24 cellular contexts compared by ENCODE assay signal in genomic region chr9:138046641-138047301, GRCh38.
DNase-seq lines count a peak whose midpoint lies in the region; TF ChIP-seq lines count a peak whose summit lies in the region.
"Had no signal": no experiment of that assay in that cellular context is flagged by ENCODE, and none has a peak within 500 bp of the region (broad histone marks: within the 10 kb centered on the region; RNA-seq: fewer than 3 reads in every experiment).

No MANE protein-coding gene starts in this region.

- no peak overlapping the region for H3K27ac ChIP-seq in Peyer's patch
- H3K27ac ChIP-seq in endodermal cell (ENCODE audit: low read depth, low read length), result no peak overlapping the region
- H3K27ac ChIP-seq in spleen, result no peak overlapping the region
- H3K27ac ChIP-seq: epithelial cell of prostate, lower lobe of right lung, ovary, SJCRH30 had no signal

- POLR2A ChIA-PET in MCF 10A (lab: Yijun Ruan, JAX), result no interaction called here

- no peaks in the 10 kb centered on the region for H3K9me3 ChIP-seq in Peyer's patch
- no peaks in the 10 kb centered on the region for H3K9me3 ChIP-seq in endodermal cell (ENCODE audit: control insufficient read depth, low read length)
- no peaks in the 10 kb centered on the region for H3K9me3 ChIP-seq in spleen
- H3K9me3 ChIP-seq: lower lobe of right lung, ovary, SJCRH30 had no signal

- no peaks in the 10 kb centered on the region for H3K9me3 Mint-ChIP-seq in CD14-positive monocyte
- H3K9me3 Mint-ChIP-seq in endodermal cell, result no peaks in the 10 kb centered on the region
- H3K9me3 Mint-ChIP-seq in MCF 10A (ENCODE audit: unreplicated experiment), result no peaks in the 10 kb centered on the region
- H3K9me3 Mint-ChIP-seq: activated CD8-positive, alpha-beta T cell treated with anti-CD3 and anti-CD28 coated beads for 36 hours; GM23338; nephron; T-cell had no signal

- H3K4me3 Mint-ChIP-seq in CD14-positive monocyte (no peak overlapping the region), endodermal cell (no peak overlapping the region), MCF 10A (ENCODE audit: unreplicated experiment) (no peak overlapping the region)
- H3K4me3 Mint-ChIP-seq: activated CD8-positive, alpha-beta T cell treated with anti-CD3 and anti-CD28 coated beads for 36 hours; GM23338; HFFc6; nephron; T-cell had no signal

- TF ChIP-seq CTCF in CD14-positive monocyte (IDR thresholded peaks at IDR 0.05), result no peak
- no peak for TF ChIP-seq CTCF in Peyer's patch (IDR thresholded peaks at IDR 0.05)
- no peak for TF ChIP-seq CTCF in endodermal cell (conservative IDR thresholded peaks at IDR 0.05)
- no peak for TF ChIP-seq CTCF in spleen (IDR thresholded peaks at IDR 0.05 in 8 of 11, conservative IDR thresholded peaks at IDR 0.05 in 3 of 11)
- no peak for TF ChIP-seq CTCF in MCF 10A (IDR thresholded peaks at IDR 0.05; ENCODE audit: unreplicated experiment)

- H3K4me1 ChIP-seq in Peyer's patch (no peaks in the 10 kb centered on the region), endodermal cell (ENCODE audit: control insufficient read depth, insufficient read depth, low read length) (no peaks in the 10 kb centered on the region), spleen (no peaks in the 10 kb centered on the region)
- H3K4me1 ChIP-seq: lower lobe of right lung, SJCRH30 had no signal

- TF ChIP-seq POLR2A in Peyer's patch (IDR thresholded peaks at IDR 0.05), result no peak
- no peak for TF ChIP-seq POLR2A in spleen (IDR thresholded peaks at IDR 0.05)

- no peaks in the 10 kb centered on the region for H3K4me1 Mint-ChIP-seq in CD14-positive monocyte
- peaks cover 17% of the 10 kb centered on the region for H3K4me1 Mint-ChIP-seq in endodermal cell
- no peaks in the 10 kb centered on the region for H3K4me1 Mint-ChIP-seq in MCF 10A (ENCODE audit: insufficient read depth, unreplicated experiment)
- H3K4me1 Mint-ChIP-seq: T-cell had no signal

- BruUV-seq in MCF 10A (replicated peaks; lab: Mats Ljungman, UMichigan), result no TSS peak

- H3K27me3 Mint-ChIP-seq in CD14-positive monocyte (ENCODE audit: low read depth in 3 of 3), result peaks cover 13 to 18% (median 15%) of the 10 kb centered on the region in 3 donors
- H3K27me3 Mint-ChIP-seq in endodermal cell (ENCODE audit: insufficient read depth), result no peaks in the 10 kb centered on the region
- H3K27me3 Mint-ChIP-seq in MCF 10A (ENCODE audit: insufficient read depth, unreplicated experiment), result peaks cover 57% of the 10 kb centered on the region

- H3K27ac Mint-ChIP-seq in CD14-positive monocyte (no peak overlapping the region), endodermal cell (no peak overlapping the region), MCF 10A (ENCODE audit: low read depth, unreplicated experiment) (no peak overlapping the region)
- H3K27ac Mint-ChIP-seq: activated CD8-positive, alpha-beta T cell treated with anti-CD3 and anti-CD28 coated beads for 36 hours; GM23338; HFFc6; T-cell had no signal

- CTCF ChIA-PET in MCF 10A (lab: Yijun Ruan, JAX), result no interaction called here

- WGBS in endodermal cell (ENCODE audit: insufficient coverage in 1 of 2, insufficient read length in 1 of 2), 2 experiments, result 90 to 94% methylated on average over 11 to 29 of the region's 29 CpGs
- 78 to 87% (median 82%) methylated on average over 18 to 29 of the region's 29 CpGs for WGBS in spleen, 5 donors

- intact Hi-C loops in CD14-positive monocyte (cut with micrococcal nuclease) (no loop called here), spleen (cut with DNase I; ENCODE audit: low total_unique reads) (no loop called here), MCF 10A (cut with micrococcal nuclease) (no loop called here)

- H3K4me3 ChIP-seq in Peyer's patch, result no peak overlapping the region
- H3K4me3 ChIP-seq in endodermal cell (ENCODE audit: low read length), result no peak overlapping the region
- no peak overlapping the region for H3K4me3 ChIP-seq in spleen
- H3K4me3 ChIP-seq: GM23338, lower lobe of right lung, ovary, SJCRH30 had no signal

- no peak overlapping the region for H3K9ac ChIP-seq in endodermal cell (ENCODE audit: extremely low read depth, low read length, poor library complexity, severe bottlenecking)

- peak; percentile 37 for DNase-seq in CD14-positive monocyte (ENCODE audit: low spot score)
- peak; percentile 11 to 42 (median 30) for DNase-seq in Peyer's patch
- DNase-seq in endodermal cell, result peak; percentile 47
- peak; percentile 60 for DNase-seq in spleen
- DNase-seq in MCF 10A (ENCODE audit: unreplicated experiment), result no peak
- DNase-seq in activated gamma-delta T cell (lab: John Stamatoyannopoulos, UW), result no peak
- no peak for DNase-seq in NCI-H2171 (lab: John Stamatoyannopoulos, UW)
- DNase-seq: activated CD8-positive, alpha-beta T cell treated with anti-CD3 and anti-CD28 coated beads for 36 hours; activated naive CD4-positive, alpha-beta T cell; activated T-cell treated with anti-CD3 and anti-CD28 coated beads, Interleukin-2, amount 50 U/mL, for 1 hour; Calu3; HFFc6; kidney; lower lobe of right lung; NCI-H1694; NCI-H524 treated with DMSO at 0.1 percent for 48 hours; retina; SJCRH30; stimulated activated CD4-positive, alpha-beta T cell treated with anti-CD3 and anti-CD28 coated beads, Interleukin-4, amount 100 ng/mL, for 1 hour; T-cell had no signal

- H3K36me3 Mint-ChIP-seq in CD14-positive monocyte (no peaks in the 10 kb centered on the region), endodermal cell (ENCODE audit: low read depth) (peaks cover 34% of the 10 kb centered on the region), MCF 10A (ENCODE audit: insufficient read depth, unreplicated experiment) (no peaks in the 10 kb centered on the region)
- H3K36me3 Mint-ChIP-seq: T-cell had no signal

- H3K36me3 ChIP-seq in Peyer's patch (no peaks in the 10 kb centered on the region), endodermal cell (ENCODE audit: control insufficient read depth, insufficient read depth, low read length) (no peaks in the 10 kb centered on the region), spleen (no peaks in the 10 kb centered on the region)
- H3K36me3 ChIP-seq: lower lobe of right lung, ovary, SJCRH30 had no signal

- H3K27me3 ChIP-seq in Peyer's patch, result no peaks in the 10 kb centered on the region
- H3K27me3 ChIP-seq in endodermal cell (ENCODE audit: control insufficient read depth, insufficient read depth, low read length, poor library complexity, severe bottlenecking), result no peaks in the 10 kb centered on the region
- peaks cover 0 to 63% (median 4%) of the 10 kb centered on the region in 7 donors for H3K27me3 ChIP-seq in spleen (replicated peaks in 1 of 7)
- H3K27me3 ChIP-seq: ovary had no signal

Comparison
In these comparisons a context has a peak if more than half of its experiments do, and no peak if none do; other contexts are left out.
1. DNase-seq: peak in CD14-positive monocyte (single experiment), Peyer's patch (3 of 3), endodermal cell (single experiment) and spleen (single experiment); none in MCF 10A (single experiment), activated gamma-delta T cell (single experiment) and NCI-H2171 (single experiment).